9 cellular contexts compared by ENCODE assay signal in the genomic region with DNA sequence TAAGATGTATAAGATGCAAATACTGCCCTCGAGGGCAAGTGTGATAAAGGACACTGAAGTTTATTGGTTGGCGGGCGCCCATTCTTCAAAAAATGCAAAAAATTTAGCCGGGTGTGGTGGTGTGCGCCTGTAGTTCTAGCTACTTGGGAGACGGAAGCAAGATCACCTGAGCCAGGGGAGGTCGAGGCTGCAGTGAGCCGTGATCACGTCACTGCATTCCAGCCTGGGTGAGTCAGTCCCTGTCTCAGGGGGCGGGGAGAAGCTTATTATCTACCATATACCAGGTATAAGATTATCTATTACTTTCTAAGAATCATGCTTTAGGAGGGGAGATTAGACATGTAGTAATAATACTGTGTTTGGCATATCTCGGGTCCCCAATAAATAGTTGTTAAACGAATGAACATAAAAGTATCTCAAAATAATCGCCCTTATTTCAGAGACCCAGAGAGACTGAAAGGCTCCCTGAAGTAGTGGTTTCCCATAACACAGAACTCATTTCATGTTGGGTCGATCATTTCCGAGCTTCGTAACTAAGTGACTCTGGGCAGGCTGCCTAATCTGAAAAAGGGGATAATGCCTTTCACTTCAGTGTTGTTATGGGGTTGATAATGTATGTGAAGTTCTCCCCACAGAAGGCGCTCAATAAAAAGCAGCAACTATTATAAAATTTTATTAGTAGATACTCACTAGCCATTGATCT. TPM values are rescaled to one million over a fixed set of nuclear protein-coding genes. Genes with fewer than 3 reads are reported as not detected.
A peak's percentile ranks its signal among the peaks of the same experiment; 100 is the strongest.
DNase-seq lines count a peak whose midpoint lies in the region; ATAC-seq and TF ChIP-seq lines count a peak whose summit lies in the region.
"Had no signal": no experiment of that assay in that cellular context is flagged by ENCODE, and none has a peak within 500 bp of the region (broad histone marks: within the 10 kb centered on the region; RNA-seq: fewer than 3 reads in every experiment).

No MANE protein-coding gene starts in this region.

- H3K9ac ChIP-seq in trophoblast cell (ENCODE audit: low read length): peak overlapping the region; percentile 52

- H3K4me1 ChIP-seq in esophagus squamous epithelium: peaks cover 14 to 49% (median 16%) of the 10 kb centered on the region in 3 donors
- H3K4me1 ChIP-seq in trophoblast cell (ENCODE audit: control insufficient read depth in 1 of 2, insufficient read depth in 2 of 2, low read length in 2 of 2): peaks cover 5 to 8% of the 10 kb centered on the region in 2 experiments

- H3K4me3 ChIP-seq in esophagus squamous epithelium (peak overlapping the region; percentile 87 to 98 (median 96)), trophoblast cell (ENCODE audit: low read depth, low read length) (no peak overlapping the region)

- no peak overlapping the region for H2BK120ac ChIP-seq in trophoblast cell (ENCODE audit: insufficient read depth, low read length, poor library complexity)

- peak overlapping the region; percentile 92 to 98 (median 98) for H3K27ac ChIP-seq in esophagus squamous epithelium
- peak overlapping the region; percentile 95 for H3K27ac ChIP-seq in trophoblast cell (ENCODE audit: low read depth, low read length)

- DNase-seq in NCI-H748 (lab: John Stamatoyannopoulos, UW; ENCODE audit: unreplicated experiment): peak; percentile 44
- DNase-seq in NCI-H748 treated with DMSO at 0.1 percent for 48 hours (lab: John Stamatoyannopoulos, UW): no peak
- DNase-seq in WTC11 (ENCODE audit: low spot score): peak; percentile 36
- DNase-seq in esophagus squamous epithelium (lab: John Stamatoyannopoulos, UW): no peak
- DNase-seq in trophoblast cell: peak; percentile 87 to 89

- H2AFZ ChIP-seq in trophoblast cell (ENCODE audit: insufficient read depth, low read length, poor library complexity): no peak overlapping the region

- H4K91ac ChIP-seq in trophoblast cell (ENCODE audit: low read depth, low read length): no peak overlapping the region

- no peak overlapping the region for H3K18ac ChIP-seq in trophoblast cell (ENCODE audit: low read length)

- H3K4ac ChIP-seq in trophoblast cell (ENCODE audit: low read depth, low read length): no peak overlapping the region

- peak overlapping the region; percentile 82 for H3K4me2 ChIP-seq in trophoblast cell (ENCODE audit: low read length)

- no peak overlapping the region for H2AK5ac ChIP-seq in trophoblast cell (ENCODE audit: low read length)

- peak overlapping the region; percentile 59 for H4K12ac ChIP-seq in trophoblast cell (ENCODE audit: low read depth, low read length)

- peak overlapping the region; percentile 61 for H4K8ac ChIP-seq in trophoblast cell (ENCODE audit: low read depth, low read length)

- no peaks in the 10 kb centered on the region for H3K9me3 ChIP-seq in esophagus squamous epithelium
- peaks cover 2% of the 10 kb centered on the region for H3K9me3 ChIP-seq in trophoblast cell (ENCODE audit: insufficient read depth, low read depth, low read length)

- H3K79me1 ChIP-seq in trophoblast cell (ENCODE audit: low read length): peaks cover 7% of the 10 kb centered on the region

- H3K79me2 ChIP-seq in trophoblast cell (ENCODE audit: control insufficient read depth, insufficient read depth, low read length, poor library complexity): peaks cover 6% of the 10 kb centered on the region

- peak overlapping the region; percentile 100 for H3K27ac Mint-ChIP-seq in WTC11

- H3K36me3 ChIP-seq in esophagus squamous epithelium (no peaks in the 10 kb centered on the region), trophoblast cell (ENCODE audit: control insufficient read depth in 1 of 2, insufficient read depth in 2 of 2, low read length in 2 of 2) (no peaks in the 10 kb centered on the region)

- H3K23ac ChIP-seq in trophoblast cell (ENCODE audit: low read length): no peak overlapping the region

- POLR2A ChIA-PET in WTC11 (lab: Charles Lee): interaction anchor here (0.6 to 1.4 kb wide), 4 partner anchors 37 to 433 kb away, joined by 3 to 7 read pairs (median 3); partner anchors contain the start of gene RAB10

- 40 to 44% methylated on average over 17 of the region's 17 CpGs for WGBS in esophagus squamous epithelium, 2 donors
- no CpG with 5 or more reads among the region's 17 CpGs for WGBS in trophoblast cell (ENCODE audit: extremely low coverage, insufficient coverage, insufficient read length)

- H3K9me3 Mint-ChIP-seq in WTC11: no peaks in the 10 kb centered on the region

- H3K4me1 Mint-ChIP-seq in WTC11: peaks cover 27% of the 10 kb centered on the region

- no peaks in the 10 kb centered on the region for H3K27me3 Mint-ChIP-seq in WTC11 (ENCODE audit: low read depth)

- H3K4me3 Mint-ChIP-seq in WTC11: peak overlapping the region; percentile 98

- ATAC-seq in WTC11: no peak
- no peak for ATAC-seq in HG02981 (IDR thresholded peaks at IDR 0.05; ENCODE audit: unreplicated experiment)
- ATAC-seq in HG03457 (IDR thresholded peaks at IDR 0.05; ENCODE audit: unreplicated experiment): no peak
- no peak for ATAC-seq in GM18505 (IDR thresholded peaks at IDR 0.05; ENCODE audit: unreplicated experiment)

- TF ChIP-seq CTCF in WTC11 (IDR thresholded peaks at IDR 0.05): no peak
- no peak for TF ChIP-seq CTCF in esophagus squamous epithelium (IDR thresholded peaks at IDR 0.05)

- no peak overlapping the region for H2BK5ac ChIP-seq in trophoblast cell (ENCODE audit: low read depth, low read length, poor library complexity)

- no peak for TF ChIP-seq POLR2A in esophagus squamous epithelium (IDR thresholded peaks at IDR 0.05)
- no peak for TF ChIP-seq POLR2A in GM18505 (IDR thresholded peaks at IDR 0.05; ENCODE audit: borderline replicate concordance, extremely low read depth, insufficient read depth, insufficient read length)

- intact Hi-C loops in esophagus squamous epithelium (cut with DNase I): no loop called here

- CTCF ChIA-PET in WTC11 (lab: Charles Lee): interaction anchor here (1.1 to 1.7 kb wide), 2 partner anchors 160 to 173 kb away, joined by 5 to 7 read pairs; no protein-coding TSS in a partner anchor

- H2BK12ac ChIP-seq in trophoblast cell (ENCODE audit: low read length): no peak overlapping the region

- H3K36me3 Mint-ChIP-seq in WTC11: no peaks in the 10 kb centered on the region; the same call in 1 of the 2 replicates

- peak overlapping the region; percentile 53 for H3K14ac ChIP-seq in trophoblast cell (ENCODE audit: low read length)

- H3K27me3 ChIP-seq in esophagus squamous epithelium: no peaks in the 10 kb centered on the region
- H3K27me3 ChIP-seq in trophoblast cell (ENCODE audit: insufficient read depth, low read length): no peaks in the 10 kb centered on the region

TF ChIP-seq in WTC11, 78 proteins besides CTCF, POLR2A, EP300 and RAD21 (continues in another document):
- TF ChIP-seq CREM (CRISPR knock-in tag; IDR thresholded peaks at IDR 0.05) (no peak), ZNF512 (CRISPR knock-in tag; IDR thresholded peaks at IDR 0.05; ENCODE audit: borderline replicate concordance) (no peak)
- TF ChIP-seq, protein P1, sequence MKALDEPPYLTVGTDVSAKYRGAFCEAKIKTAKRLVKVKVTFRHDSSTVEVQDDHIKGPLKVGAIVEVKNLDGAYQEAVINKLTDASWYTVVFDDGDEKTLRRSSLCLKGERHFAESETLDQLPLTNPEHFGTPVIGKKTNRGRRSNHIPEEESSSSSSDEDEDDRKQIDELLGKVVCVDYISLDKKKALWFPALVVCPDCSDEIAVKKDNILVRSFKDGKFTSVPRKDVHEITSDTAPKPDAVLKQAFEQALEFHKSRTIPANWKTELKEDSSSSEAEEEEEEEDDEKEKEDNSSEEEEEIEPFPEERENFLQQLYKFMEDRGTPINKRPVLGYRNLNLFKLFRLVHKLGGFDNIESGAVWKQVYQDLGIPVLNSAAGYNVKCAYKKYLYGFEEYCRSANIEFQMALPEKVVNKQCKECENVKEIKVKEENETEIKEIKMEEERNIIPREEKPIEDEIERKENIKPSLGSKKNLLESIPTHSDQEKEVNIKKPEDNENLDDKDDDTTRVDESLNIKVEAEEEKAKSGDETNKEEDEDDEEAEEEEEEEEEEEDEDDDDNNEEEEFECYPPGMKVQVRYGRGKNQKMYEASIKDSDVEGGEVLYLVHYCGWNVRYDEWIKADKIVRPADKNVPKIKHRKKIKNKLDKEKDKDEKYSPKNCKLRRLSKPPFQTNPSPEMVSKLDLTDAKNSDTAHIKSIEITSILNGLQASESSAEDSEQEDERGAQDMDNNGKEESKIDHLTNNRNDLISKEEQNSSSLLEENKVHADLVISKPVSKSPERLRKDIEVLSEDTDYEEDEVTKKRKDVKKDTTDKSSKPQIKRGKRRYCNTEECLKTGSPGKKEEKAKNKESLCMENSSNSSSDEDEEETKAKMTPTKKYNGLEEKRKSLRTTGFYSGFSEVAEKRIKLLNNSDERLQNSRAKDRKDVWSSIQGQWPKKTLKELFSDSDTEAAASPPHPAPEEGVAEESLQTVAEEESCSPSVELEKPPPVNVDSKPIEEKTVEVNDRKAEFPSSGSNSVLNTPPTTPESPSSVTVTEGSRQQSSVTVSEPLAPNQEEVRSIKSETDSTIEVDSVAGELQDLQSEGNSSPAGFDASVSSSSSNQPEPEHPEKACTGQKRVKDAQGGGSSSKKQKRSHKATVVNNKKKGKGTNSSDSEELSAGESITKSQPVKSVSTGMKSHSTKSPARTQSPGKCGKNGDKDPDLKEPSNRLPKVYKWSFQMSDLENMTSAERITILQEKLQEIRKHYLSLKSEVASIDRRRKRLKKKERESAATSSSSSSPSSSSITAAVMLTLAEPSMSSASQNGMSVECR (CRISPR knock-in tag; IDR thresholded peaks at IDR 0.05; ENCODE audit: borderline replicate concordance): no peak

RNA-seq across cellular contexts. Expression of gene SELENOI, which starts 1.2 kb away (rescaled TPM):
- total RNA-seq in WTC11 (2021) (39.3 to 53.1 TPM (median 45.2 TPM) in 3 replicates), esophagus squamous epithelium (10 to 100 TPM; 23.1 to 46.6 (median 32.4) TPM)
- polyA plus RNA-seq in trophoblast cell (2013): 13.7 and 14.1 TPM in 2 replicates

RNA-seq across cellular contexts. Expression of gene ADGRF3, which starts 1.9 kb away (rescaled TPM):
- total RNA-seq in WTC11 (2021) (0.18 to 0.48 TPM (median 0.25 TPM) in 3 replicates), esophagus squamous epithelium (under 1 TPM in 1 of 4 donors, not detected in 3; 0.41 TPM)
- polyA plus RNA-seq in trophoblast cell (2013): 0.01 and 0.03 TPM in 2 replicates

RNA-seq across cellular contexts. Expression of gene DRC1, which starts 57.0 kb away (rescaled TPM):
- 0.55 TPM in 1 of 3 replicates, not detected in the others for total RNA-seq in WTC11 (2021)
- not detected for total RNA-seq in esophagus squamous epithelium
- 0.08 TPM in 2 replicates for polyA plus RNA-seq in trophoblast cell (2013)
- total RNA-seq: glomerular endothelial cell had no signal

Comparison
In these comparisons a context has a peak if more than half of its experiments do, and no peak if none do; other contexts are left out.
1. DNase-seq: peak in NCI-H748 (single experiment), WTC11 (single experiment) and trophoblast cell (2 of 2); none in NCI-H748 treated with DMSO at 0.1 percent for 48 hours (single experiment) and esophagus squamous epithelium (single experiment).